Comparison of ENCODE assay signal across 30 cellular contexts in genomic region chr11:80214413-80214812, GRCh38.
"Had no signal": no experiment of that assay in that cellular context is flagged by ENCODE, and none has a peak within 500 bp of the region (broad histone marks: within the 10 kb centered on the region; RNA-seq: fewer than 3 reads in every experiment).

No MANE protein-coding gene starts in this region.

- H3K27me3 Mint-ChIP-seq: activated CD8-positive, alpha-beta T cell treated with anti-CD3 and anti-CD28 coated beads for 36 hours; activated naive CD8-positive, alpha-beta T cell; activated T-helper 17 cell treated with anti-CD3 and anti-CD28 coated beads, Interleukin-2, amount 50 U/mL, for 72 hours; T-helper 17 cell had no signal

- H3K27ac Mint-ChIP-seq: activated CD8-positive, alpha-beta T cell treated with anti-CD3 and anti-CD28 coated beads for 36 hours; activated naive CD8-positive, alpha-beta T cell; activated T-helper 17 cell treated with anti-CD3 and anti-CD28 coated beads, Interleukin-2, amount 50 U/mL, for 72 hours; endodermal cell; T-helper 17 cell; T-helper 2 cell treated with Interferon-gamma antibody and Interleukin-4, amounts not matched to agents 5 μg/mL and 100 μg/mL, for 36 hours had no signal

- H3K4me3 Mint-ChIP-seq: activated CD8-positive, alpha-beta T cell treated with anti-CD3 and anti-CD28 coated beads for 36 hours; activated naive CD8-positive, alpha-beta T cell; activated T-cell treated with anti-CD3 and anti-CD28 coated beads, Interleukin-2, amount 50 U/mL, for 4 hours; activated T-helper 17 cell treated with anti-CD3 and anti-CD28 coated beads, Interleukin-2, amount 50 U/mL, for 72 hours; endodermal cell; T-helper 17 cell; T-helper 2 cell treated with Interferon-gamma antibody and Interleukin-4, amounts not matched to agents 5 μg/mL and 100 μg/mL, for 36 hours had no signal

- H3K36me3 Mint-ChIP-seq: activated naive CD8-positive, alpha-beta T cell had no signal

- H3K4me1 Mint-ChIP-seq: activated T-helper 17 cell treated with anti-CD3 and anti-CD28 coated beads, Interleukin-2, amount 50 U/mL, for 72 hours; T-helper 17 cell had no signal

- DNase-seq: activated CD4-positive, alpha-beta T cell treated with anti-CD3 and anti-CD28 coated beads for 1 hour; activated CD4-positive, alpha-beta T cell treated with anti-CD3 and anti-CD28 coated beads for 4 hours; activated CD4-positive, alpha-beta T cell treated with anti-CD3 and anti-CD28 coated beads, Interleukin-2, amount 50 U/mL, for 1 hour; activated CD4-positive, alpha-beta T cell treated with anti-CD3 and anti-CD28 coated beads, Interleukin-2, amount 50 U/mL, for 48 hours; activated CD8-positive, alpha-beta memory T cell treated with anti-CD3 and anti-CD28 coated beads for 24 hours; activated CD8-positive, alpha-beta T cell treated with anti-CD3 and anti-CD28 coated beads for 36 hours; activated effector memory CD4-positive, alpha-beta T cell treated with Interleukin-2 at 50 U/mL for 16 hours; activated gamma-delta T cell treated with Interleukin-2 at 50 U/mL for 16 hours; activated naive CD4-positive, alpha-beta T cell treated with anti-CD3 and anti-CD28 coated beads, Interleukin-2, amount 50 U/mL, for 16 hours; activated naive CD4-positive, alpha-beta T cell treated with Interleukin-2 at 50 U/mL for 16 hours; activated T-cell treated with anti-CD3 and anti-CD28 coated beads, Interleukin-2, amount 50 U/mL, for 4 hours; amniotic stem cell; anterior cingulate cortex; brain microvascular endothelial cell; central memory CD4-positive, alpha-beta T cell; cerebellar nuclear complex; colonic mucosa; dorsolateral prefrontal cortex; effector memory CD4-positive, alpha-beta T cell; endodermal cell; erythroblast; esophagus squamous epithelium; head of caudate nucleus; T-helper 1 cell; T-helper 17 cell; T1000 had no signal

- H3K4me3 ChIP-seq: cardiac muscle cell, colonic mucosa, dorsolateral prefrontal cortex, esophagus squamous epithelium had no signal

- H3K9me3 ChIP-seq: colonic mucosa, esophagus squamous epithelium had no signal

- H3K27me3 ChIP-seq: brain microvascular endothelial cell, cardiac muscle cell, colonic mucosa, dorsolateral prefrontal cortex, esophagus squamous epithelium had no signal

- ATAC-seq: activated CD8-positive, alpha-beta T cell treated with anti-CD3 and anti-CD28 coated beads for 36 hours; activated T-cell treated with anti-CD3 and anti-CD28 coated beads, Interleukin-2, amount 50 U/mL, for 4 hours; activated T-helper 17 cell treated with anti-CD3 and anti-CD28 coated beads, Interleukin-2, amount 50 U/mL, for 72 hours; T-helper 17 cell had no signal

- H3K4me1 ChIP-seq: colonic mucosa, esophagus squamous epithelium had no signal

- H3K27ac ChIP-seq: brain microvascular endothelial cell, cardiac muscle cell, colonic mucosa, dorsolateral prefrontal cortex, esophagus squamous epithelium had no signal

- H3K36me3 ChIP-seq: brain microvascular endothelial cell, cardiac muscle cell, colonic mucosa, esophagus squamous epithelium had no signal
